31 cellular contexts compared by ENCODE assay signal in genomic region chr16:85774136-85774535, GRCh38. TPM values are rescaled to one million over a fixed set of nuclear protein-coding genes. Genes with fewer than 3 reads are reported as not detected.
DNase-seq lines count a peak whose midpoint lies in the region; ATAC-seq and TF ChIP-seq lines count a peak whose summit lies in the region.
"Had no signal": no experiment of that assay in that cellular context is flagged by ENCODE, and none has a peak within 500 bp of the region (broad histone marks: within the 10 kb centered on the region; RNA-seq: fewer than 3 reads in every experiment).

No MANE protein-coding gene starts in this region.

- H3K9me3 ChIP-seq in neural progenitor cell (ENCODE audit: low read depth) = no peaks in the 10 kb centered on the region
- peaks cover 2% of the 10 kb centered on the region for H3K9me3 ChIP-seq in trophoblast cell (ENCODE audit: insufficient read depth, low read depth, low read length)
- H3K9me3 ChIP-seq: A549; BE2C; BLaER1; BLaER1 treated with 17β-estradiol and CSF1 and Interleukin-3, amounts not matched to agents 10 nM and 100 nM; Caco-2 had no signal

- H3K79me2 ChIP-seq in neural progenitor cell (ENCODE audit: low read depth) = no peaks in the 10 kb centered on the region
- H3K79me2 ChIP-seq in trophoblast cell (ENCODE audit: control insufficient read depth, insufficient read depth, low read length, poor library complexity) = no peaks in the 10 kb centered on the region

- no peak overlapping the region for H2BK120ac ChIP-seq in trophoblast cell (ENCODE audit: insufficient read depth, low read length, poor library complexity)

- no peaks in the 10 kb centered on the region for H3K27me3 ChIP-seq in neural progenitor cell
- H3K27me3 ChIP-seq in trophoblast cell (ENCODE audit: insufficient read depth, low read length) = no peaks in the 10 kb centered on the region
- H3K27me3 ChIP-seq: BE2C; BLaER1; BLaER1 treated with 17β-estradiol and CSF1 and Interleukin-3, amounts not matched to agents 10 nM and 100 nM had no signal

- no peaks in the 10 kb centered on the region for H3K4me1 ChIP-seq in neural progenitor cell
- H3K4me1 ChIP-seq in trophoblast cell (ENCODE audit: control insufficient read depth in 1 of 2, insufficient read depth in 2 of 2, low read length in 2 of 2) = no peaks in the 10 kb centered on the region
- H3K4me1 ChIP-seq: A549; BE2C; BLaER1; BLaER1 treated with 17β-estradiol and CSF1 and Interleukin-3, amounts not matched to agents 10 nM and 100 nM; Caco-2 had no signal

- H3K4me2 ChIP-seq in neural progenitor cell = no peak overlapping the region
- no peak overlapping the region for H3K4me2 ChIP-seq in trophoblast cell (ENCODE audit: low read length)
- H3K4me2 ChIP-seq: A549; BLaER1; BLaER1 treated with 17β-estradiol and CSF1 and Interleukin-3, amounts not matched to agents 10 nM and 100 nM had no signal

- H4K91ac ChIP-seq in trophoblast cell (ENCODE audit: low read depth, low read length) = no peak overlapping the region

- H3K9ac ChIP-seq in neural progenitor cell = no peak overlapping the region
- H3K9ac ChIP-seq in trophoblast cell (ENCODE audit: low read length) = no peak overlapping the region
- H3K9ac ChIP-seq: BLaER1; BLaER1 treated with 17β-estradiol and CSF1 and Interleukin-3, amounts not matched to agents 10 nM and 100 nM had no signal

- H4K20me1 ChIP-seq in neural progenitor cell (ENCODE audit: low read depth) = no peaks in the 10 kb centered on the region
- H4K20me1 ChIP-seq: BLaER1 had no signal

- H3K4me3 ChIP-seq in neural progenitor cell (no peak overlapping the region), trophoblast cell (ENCODE audit: low read depth, low read length) (no peak overlapping the region)
- H3K4me3 ChIP-seq: A549; BLaER1; BLaER1 treated with 17β-estradiol and CSF1 and Interleukin-3, amounts not matched to agents 10 nM and 100 nM had no signal

- no peaks in the 10 kb centered on the region for H3K9me3 Mint-ChIP-seq in neural progenitor cell
- H3K9me3 Mint-ChIP-seq: CD14-positive monocyte; CD4-positive, alpha-beta memory T cell; CD4-positive, alpha-beta T cell; CD4-positive, CD25-positive, alpha-beta regulatory T cell; CD8-positive, alpha-beta memory T cell; CD8-positive, alpha-beta T cell had no signal

- H3K4me3 Mint-ChIP-seq in neural progenitor cell = no peak overlapping the region
- H3K4me3 Mint-ChIP-seq: B cell; CD14-positive monocyte; CD4-positive, alpha-beta memory T cell; CD4-positive, alpha-beta T cell; CD4-positive, CD25-positive, alpha-beta regulatory T cell; CD8-positive, alpha-beta memory T cell; CD8-positive, alpha-beta T cell had no signal

- no peak overlapping the region for H3K23ac ChIP-seq in trophoblast cell (ENCODE audit: low read length)

- DNase-seq in neural progenitor cell (ENCODE audit: low spot score) (no peak), trophoblast cell (peak; percentile 55 to 77), putamen (ENCODE audit: low spot score) (no peak)
- DNase-seq: 8988T; ACHN; AML-193; BE2C; C1 segment of cervical spinal cord; Caco-2; Calu3; CD4-positive, alpha-beta memory T cell; CD4-positive, alpha-beta T cell; CD4-positive, CD25-positive, alpha-beta regulatory T cell; CD8-positive, alpha-beta memory T cell; CD8-positive, alpha-beta T cell; COR-L47; DMS 273 treated with DMSO at 0.1 percent for 48 hours; DMS153; DMS53; DMS79; DMS79 treated with DMSO at 0.1 percent for 48 hours; DND-41; EL had no signal

- no CpG with 5 or more reads among the region's 6 CpGs for WGBS in trophoblast cell (ENCODE audit: extremely low coverage, insufficient coverage, insufficient read length)

- no peak overlapping the region for H2BK5ac ChIP-seq in trophoblast cell (ENCODE audit: low read depth, low read length, poor library complexity)

- peaks cover 3% of the 10 kb centered on the region for H3K36me3 Mint-ChIP-seq in neural progenitor cell

- H4K8ac ChIP-seq in trophoblast cell (ENCODE audit: low read depth, low read length) = no peak overlapping the region

- no peak overlapping the region for H4K12ac ChIP-seq in trophoblast cell (ENCODE audit: low read depth, low read length)

- H3K14ac ChIP-seq in trophoblast cell (ENCODE audit: low read length) = no peak overlapping the region

- no peak for TF ChIP-seq CTCF in neural progenitor cell (IDR thresholded peaks at IDR 0.05)

- H3K27ac Mint-ChIP-seq in neural progenitor cell = peak overlapping the region; percentile 61
- H3K27ac Mint-ChIP-seq: B cell; CD4-positive, alpha-beta memory T cell; CD4-positive, alpha-beta T cell; CD4-positive, CD25-positive, alpha-beta regulatory T cell; CD8-positive, alpha-beta T cell had no signal

- no peaks in the 10 kb centered on the region for H3K79me1 ChIP-seq in trophoblast cell (ENCODE audit: low read length)

- no peak overlapping the region for H2AFZ ChIP-seq in neural progenitor cell (replicated peaks)
- H2AFZ ChIP-seq in trophoblast cell (ENCODE audit: insufficient read depth, low read length, poor library complexity) = no peak overlapping the region

- H2AK5ac ChIP-seq in trophoblast cell (ENCODE audit: low read length) = no peak overlapping the region

- peaks cover 4% of the 10 kb centered on the region for H3F3A ChIP-seq in neural progenitor cell (ENCODE audit: low read depth)

- H3K36me3 ChIP-seq in neural progenitor cell (no peaks in the 10 kb centered on the region), trophoblast cell (ENCODE audit: control insufficient read depth in 1 of 2, insufficient read depth in 2 of 2, low read length in 2 of 2) (peaks cover 13 to 18% of the 10 kb centered on the region in 2 experiments)

- no peak overlapping the region for H3K18ac ChIP-seq in trophoblast cell (ENCODE audit: low read length)

- H2BK12ac ChIP-seq in trophoblast cell (ENCODE audit: low read length) = no peak overlapping the region

- no peaks in the 10 kb centered on the region for H3K4me1 Mint-ChIP-seq in neural progenitor cell
- H3K4me1 Mint-ChIP-seq: B cell; CD14-positive monocyte; CD4-positive, alpha-beta memory T cell; CD4-positive, CD25-positive, alpha-beta regulatory T cell had no signal

- H3K27ac ChIP-seq in neural progenitor cell (no peak overlapping the region), trophoblast cell (ENCODE audit: low read depth, low read length) (no peak overlapping the region)
- H3K27ac ChIP-seq: 22Rv1; A549; BLaER1; BLaER1 treated with 17β-estradiol and CSF1 and Interleukin-3, amounts not matched to agents 10 nM and 100 nM; C4-2B had no signal

- H3K4ac ChIP-seq in trophoblast cell (ENCODE audit: low read depth, low read length) = no peak overlapping the region

- H3K27me3 Mint-ChIP-seq in neural progenitor cell (ENCODE audit: insufficient read depth, low read depth) = no peaks in the 10 kb centered on the region
- H3K27me3 Mint-ChIP-seq: B cell; CD4-positive, alpha-beta memory T cell; CD4-positive, alpha-beta T cell; CD4-positive, CD25-positive, alpha-beta regulatory T cell; CD8-positive, alpha-beta memory T cell had no signal

- ATAC-seq in HG03521 (IDR thresholded peaks at IDR 0.05; ENCODE audit: unreplicated experiment) = no peak
- ATAC-seq: A549; CD8-positive, alpha-beta T cell had no signal

RNA-seq across cellular contexts. Expression of gene C16orf74, which starts 23.2 kb away (rescaled TPM):
- 1.1 TPM in 1 of 2 replicates, not detected in the other for total RNA-seq in neural progenitor cell (ENCODE audit: low replicate concordance)
- polyA plus RNA-seq in trophoblast cell (2013) = 23.7 and 24.1 TPM in 2 replicates

RNA-seq across cellular contexts. Expression of gene EMC8, which starts 25.2 kb away (rescaled TPM):
- total RNA-seq in neural progenitor cell (ENCODE audit: low replicate concordance) = 25.1 and 38.7 TPM in 2 replicates
- 26.2 and 26.6 TPM in 2 replicates for polyA plus RNA-seq in trophoblast cell (2013)

RNA-seq across cellular contexts. Expression of gene COX4I1, which starts 25.4 kb away (rescaled TPM):
- total RNA-seq in neural progenitor cell (ENCODE audit: low replicate concordance) = 308 and 386 TPM in 2 replicates
- 813 and 830 TPM in 2 replicates for polyA plus RNA-seq in trophoblast cell (2013)

Comparison
In these comparisons a context has a peak if more than half of its experiments do, and no peak if none do; other contexts are left out.
1. DNase-seq: peak in trophoblast cell (2 of 2); none in neural progenitor cell (single experiment) and putamen (single experiment).